Comparison of ENCODE assay signal across 28 cellular contexts in genomic region chr11:42494459-42494858, GRCh38.
"Had no signal": no experiment of that assay in that cellular context is flagged by ENCODE, and none has a peak within 500 bp of the region (broad histone marks: within the 10 kb centered on the region; RNA-seq: fewer than 3 reads in every experiment).

No MANE protein-coding gene starts in this region.

- H3K27ac ChIP-seq: stomach, suprapubic skin, testis, thoracic aorta, thyroid gland, tibial artery, tibial nerve, transverse colon, upper lobe of left lung, upper lobe of right lung, uterus, vagina had no signal

- H3K9me3 Mint-ChIP-seq: type B pancreatic cell had no signal

- H3K36me3 Mint-ChIP-seq: stimulated activated effector memory CD8-positive, alpha-beta T cell treated with anti-CD3 and anti-CD28 coated beads, Interleukin-12 subunit alpha, Interleukin-12 subunit beta, amount 100 ng/mL, for 72 hours; stimulated activated memory B cell treated with anti-CD40 and anti-IgM and Interleukin-4, amounts not matched to agents 10 μg/mL and 1 μg/mL and 100 μg/mL, for 72 hours; stimulated activated naive B cell treated with anti-CD40 and anti-IgM and Interleukin-4, amounts not matched to agents 10 μg/mL and 1 μg/mL and 100 μg/mL, for 72 hours; type B pancreatic cell had no signal

- DNase-seq: stimulated activated CD4-positive, alpha-beta T cell treated with anti-CD3 and anti-CD28 coated beads, Interleukin-2, amount 100 ng/mL, for 48 hours; stimulated activated CD4-positive, alpha-beta T cell treated with anti-CD3 and anti-CD28 coated beads, Interleukin-4, amount 100 ng/mL, for 1 hour; stimulated activated CD4-positive, alpha-beta T cell treated with anti-CD3 and anti-CD28 coated beads, Interleukin-4, amount 100 ng/mL, for 24 hours; stimulated activated CD4-positive, alpha-beta T cell treated with anti-CD3 and anti-CD28 coated beads, Interleukin-4, amount 100 ng/mL, for 4 hours; stimulated activated CD8-positive, alpha-beta memory T cell treated with anti-CD3 and anti-CD28 coated beads, Interleukin-4, amount 100 ng/mL, for 48 hours; stimulated activated naive B cell treated with anti-CD40 and anti-IgM and Interleukin-4, amounts not matched to agents 10 μg/mL and 1 μg/mL and 100 μg/mL, for 72 hours; stimulated activated naive CD4-positive, alpha-beta T cell; stimulated activated naive CD4-positive, alpha-beta T cell treated with Interleukin-2 at 50 U/mL for 16 hours; stimulated activated naive CD8-positive, alpha-beta T cell treated with anti-CD3 and anti-CD28 coated beads, Interleukin-15, amount 100 ng/mL, for 72 hours; stimulated activated naive CD8-positive, alpha-beta T cell treated with anti-CD3 and anti-CD28 coated beads, Interleukin-15, Interleukin-2, amounts not matched to agents 100 U/mL and 50 U/mL, for 24 hours; stomach; substantia nigra; testis; thyroid gland; tibial artery; transverse colon; trophoblast cell; upper lobe of left lung; upper lobe of right lung; uterus had no signal

- ATAC-seq: stimulated activated effector memory CD8-positive, alpha-beta T cell treated with anti-CD3 and anti-CD28 coated beads, Interleukin-12 subunit alpha, Interleukin-12 subunit beta, amount 100 ng/mL, for 72 hours; stimulated activated memory B cell treated with anti-CD40 and anti-IgM and Interleukin-4, amounts not matched to agents 10 μg/mL and 1 μg/mL and 100 μg/mL, for 72 hours; stimulated activated naive B cell treated with anti-CD40 and anti-IgM and Interleukin-4, amounts not matched to agents 10 μg/mL and 1 μg/mL and 100 μg/mL, for 72 hours; stimulated activated naive CD8-positive, alpha-beta T cell treated with anti-CD3 and anti-CD28 coated beads, Interleukin-15, amount 100 ng/mL, for 72 hours; stimulated activated naive CD8-positive, alpha-beta T cell treated with anti-CD3 and anti-CD28 coated beads, Interleukin-15, Interleukin-2, amounts not matched to agents 100 U/mL and 50 U/mL, for 24 hours; upper lobe of right lung had no signal

- H3K4me1 Mint-ChIP-seq: stimulated activated effector memory CD8-positive, alpha-beta T cell treated with anti-CD3 and anti-CD28 coated beads, Interleukin-12 subunit alpha, Interleukin-12 subunit beta, amount 100 ng/mL, for 72 hours; stimulated activated memory B cell treated with anti-CD40 and anti-IgM and Interleukin-4, amounts not matched to agents 10 μg/mL and 1 μg/mL and 100 μg/mL, for 72 hours; stimulated activated naive B cell treated with anti-CD40 and anti-IgM and Interleukin-4, amounts not matched to agents 10 μg/mL and 1 μg/mL and 100 μg/mL, for 72 hours; stimulated activated naive CD8-positive, alpha-beta T cell treated with anti-CD3 and anti-CD28 coated beads, Interleukin-15, amount 100 ng/mL, for 72 hours had no signal

- H3K4me3 Mint-ChIP-seq: stimulated activated effector memory CD8-positive, alpha-beta T cell treated with anti-CD3 and anti-CD28 coated beads, Interleukin-12 subunit alpha, Interleukin-12 subunit beta, amount 100 ng/mL, for 72 hours; stimulated activated memory B cell treated with anti-CD40 and anti-IgM and Interleukin-4, amounts not matched to agents 10 μg/mL and 1 μg/mL and 100 μg/mL, for 72 hours; stimulated activated naive B cell treated with anti-CD40 and anti-IgM and Interleukin-4, amounts not matched to agents 10 μg/mL and 1 μg/mL and 100 μg/mL, for 72 hours; stimulated activated naive CD8-positive, alpha-beta T cell treated with anti-CD3 and anti-CD28 coated beads, Interleukin-15, amount 100 ng/mL, for 72 hours; stimulated activated naive CD8-positive, alpha-beta T cell treated with anti-CD3 and anti-CD28 coated beads, Interleukin-15, Interleukin-2, amounts not matched to agents 100 ng/mL and 50 ng/mL, for 24 hours; type B pancreatic cell had no signal

- H3K4me1 ChIP-seq: stomach, suprapubic skin, testis, thyroid gland, tibial artery, tibial nerve, transverse colon, upper lobe of left lung, upper lobe of right lung, uterus, vagina had no signal

- H3K9me3 ChIP-seq: stomach, suprapubic skin, testis, thoracic aorta, thyroid gland, tibial artery, tibial nerve, transverse colon, upper lobe of left lung, upper lobe of right lung, uterus, vagina had no signal

- H3K27me3 Mint-ChIP-seq: stimulated activated memory B cell treated with anti-CD40 and anti-IgM and Interleukin-4, amounts not matched to agents 10 μg/mL and 1 μg/mL and 100 μg/mL, for 72 hours; stimulated activated naive B cell treated with anti-CD40 and anti-IgM and Interleukin-4, amounts not matched to agents 10 μg/mL and 1 μg/mL and 100 μg/mL, for 72 hours; stimulated activated naive CD8-positive, alpha-beta T cell treated with anti-CD3 and anti-CD28 coated beads, Interleukin-15, amount 100 ng/mL, for 72 hours; stimulated activated naive CD8-positive, alpha-beta T cell treated with anti-CD3 and anti-CD28 coated beads, Interleukin-15, Interleukin-2, amounts not matched to agents 100 ng/mL and 50 ng/mL, for 24 hours; type B pancreatic cell had no signal

- H3K36me3 ChIP-seq: stomach, suprapubic skin, thoracic aorta, thyroid gland, tibial artery, tibial nerve, transverse colon, upper lobe of left lung, upper lobe of right lung, uterus, vagina had no signal

- H3K4me3 ChIP-seq: stomach, suprapubic skin, testis, thoracic aorta, thyroid gland, tibial artery, tibial nerve, transverse colon, upper lobe of left lung, upper lobe of right lung, uterus, vagina had no signal

- H3K27ac Mint-ChIP-seq: stimulated activated effector memory CD8-positive, alpha-beta T cell treated with anti-CD3 and anti-CD28 coated beads, Interleukin-12 subunit alpha, Interleukin-12 subunit beta, amount 100 ng/mL, for 72 hours; stimulated activated memory B cell treated with anti-CD40 and anti-IgM and Interleukin-4, amounts not matched to agents 10 μg/mL and 1 μg/mL and 100 μg/mL, for 72 hours; stimulated activated naive B cell treated with anti-CD40 and anti-IgM and Interleukin-4, amounts not matched to agents 10 μg/mL and 1 μg/mL and 100 μg/mL, for 72 hours; stimulated activated naive CD8-positive, alpha-beta T cell treated with anti-CD3 and anti-CD28 coated beads, Interleukin-15, amount 100 ng/mL, for 72 hours; stimulated activated naive CD8-positive, alpha-beta T cell treated with anti-CD3 and anti-CD28 coated beads, Interleukin-15, Interleukin-2, amounts not matched to agents 100 ng/mL and 50 ng/mL, for 24 hours; type B pancreatic cell had no signal

- H3K27me3 ChIP-seq: stomach, suprapubic skin, testis, thyroid gland, tibial artery, tibial nerve, transverse colon, upper lobe of left lung, upper lobe of right lung, uterus, vagina had no signal
